Comparison of ENCODE assay signal across 1 cellular context in genomic region chr17:36590082-36590481, GRCh38.
TF ChIP-seq lines count a peak whose summit lies in the region.

No MANE protein-coding gene starts in this region.

TF ChIP-seq in K562, 482 proteins besides CTCF, POLR2A, EP300 and RAD21 (continues in another document):
- TF ChIP-seq MYNN (IDR thresholded peaks at IDR 0.05) (peak; percentile 28; the same call in 1 of the 2 replicates), MYNN (CRISPR knock-in tag; IDR thresholded peaks at IDR 0.05) (no peak), ZNF589 (CRISPR knock-in tag; IDR thresholded peaks at IDR 0.05; ENCODE audit: low read depth) (peak; percentile 49; the same call in 1 of the 2 replicates), RCOR1 (IDR thresholded peaks at IDR 0.05; ENCODE audit: borderline replicate concordance in 1 of 2, low read depth in 2 of 2, low read length in 2 of 2) (peak in 1 of 2 experiments; percentile 33; a peak in 1 of 4 replicates), MNT (conservative IDR thresholded peaks at IDR 0.05) (peak; percentile 45 to 73; a peak in 3 of 4 replicates), SMARCA4 (IDR thresholded peaks at IDR 0.05) (peak; percentile 57), ZNF395 (CRISPR knock-in tag; IDR thresholded peaks at IDR 0.05) (0 out of 2 replicates have a peak, but pooled peaks have one; percentile 26), IRF1 (CRISPR knock-in tag; IDR thresholded peaks at IDR 0.05; ENCODE audit: borderline replicate concordance) (no peak), KAT8 (IDR thresholded peaks at IDR 0.05; ENCODE audit: low read depth) (no peak), TFE3 (CRISPR knock-in tag; IDR thresholded peaks at IDR 0.05) (no peak), CBFA2T2 (conservative IDR thresholded peaks at IDR 0.05) (peak; percentile 32; the same call in 1 of the 2 replicates), ZMIZ1 (IDR thresholded peaks at IDR 0.05; ENCODE audit: low read depth in 2 of 2, low read length in 2 of 2) (no peak), NFE2 (IDR thresholded peaks at IDR 0.05; ENCODE audit: low read depth) (peak; percentile 69), ZNF592 (IDR thresholded peaks at IDR 0.05) (peak; percentile 39; the same call in 1 of the 2 replicates), ZBTB8A (IDR thresholded peaks at IDR 0.05; ENCODE audit: partially characterized antibody) (no peak), HES1 (IDR thresholded peaks at IDR 0.05; ENCODE audit: low read depth) (0 out of 2 replicates have a peak, but pooled peaks have one; percentile 22), ARID1B (IDR thresholded peaks at IDR 0.05) (peak; percentile 59), CTBP1 (IDR thresholded peaks at IDR 0.05; ENCODE audit: borderline replicate concordance) (0 out of 2 replicates have a peak, but pooled peaks have one; percentile 12), PURB (CRISPR knock-in tag; IDR thresholded peaks at IDR 0.05; ENCODE audit: low read depth) (no peak), HMBOX1 (IDR thresholded peaks at IDR 0.05) (peak; percentile 98), BHLHE40 (IDR thresholded peaks at IDR 0.05; ENCODE audit: low read length) (peak; percentile 69), EP400 (IDR thresholded peaks at IDR 0.05) (peak; percentile 41), SOX6 (IDR thresholded peaks at IDR 0.05) (peak; percentile 57; the same call in 1 of the 2 replicates), TAL1 (IDR thresholded peaks at IDR 0.05) (peak; percentile 23; the same call in 1 of the 2 replicates), MEF2A (IDR thresholded peaks at IDR 0.05; ENCODE audit: control insufficient read depth, low read depth, low read length) (no peak), E2F6 (IDR thresholded peaks at IDR 0.05; ENCODE audit: borderline replicate concordance in 1 of 2, extremely low read depth in 1 of 2, insufficient read depth in 1 of 2, insufficient read length in 1 of 2, low read depth in 1 of 2, low read length in 1 of 2, poor library complexity in 1 of 2, severe bottlenecking in 1 of 2) (no peak), CREM (IDR thresholded peaks at IDR 0.05; ENCODE audit: low read depth) (0 out of 2 replicates have a peak, but pooled peaks have one; percentile 11), DACH1 (IDR thresholded peaks at IDR 0.05; ENCODE audit: partially characterized antibody) (peak; percentile 63), POLR2AphosphoS5 (IDR thresholded peaks at IDR 0.05; ENCODE audit: control insufficient read depth, insufficient read depth, low read depth, low read length) (peak; percentile 32; the same call in 1 of the 2 replicates), CBX3 (IDR thresholded peaks at IDR 0.05; ENCODE audit: borderline replicate concordance in 1 of 2, low read length in 2 of 2) (peak in 1 of 2 experiments; percentile 55; a peak in 1 of 3 replicates), ARID3B (CRISPR knock-in tag; IDR thresholded peaks at IDR 0.05; ENCODE audit: borderline replicate concordance) (no peak), MCM5 (IDR thresholded peaks at IDR 0.05; ENCODE audit: low read depth) (no peak), TEAD4 (IDR thresholded peaks at IDR 0.05; ENCODE audit: low read length) (peak; percentile 71), TEAD4 (CRISPR knock-in tag; IDR thresholded peaks at IDR 0.05; ENCODE audit: borderline replicate concordance) (no peak), ZNF124 (CRISPR knock-in tag; IDR thresholded peaks at IDR 0.05) (no peak), ZBED1 (IDR thresholded peaks at IDR 0.05) (no peak), SRF (CRISPR knock-in tag; IDR thresholded peaks at IDR 0.05) (0 out of 4 replicates have a peak, but pooled peaks of 1 of the 2 experiments have one; percentile 13), CEBPG (CRISPR knock-in tag; IDR thresholded peaks at IDR 0.05) (peak; percentile 66; the same call in 1 of the 2 replicates), CEBPG (tag; conservative IDR thresholded peaks at IDR 0.05 in 1 of 2, IDR thresholded peaks at IDR 0.05 in 1 of 2) (peak; percentile 83 to 90), DLX4 (CRISPR knock-in tag; IDR thresholded peaks at IDR 0.05) (no peak)
